8 cellular contexts compared by ENCODE assay signal in genomic region chr6:34680802-34681515, GRCh38. TPM values are rescaled to one million over a fixed set of nuclear protein-coding genes. Genes with fewer than 3 reads are reported as not detected.
A peak's percentile ranks its signal among the peaks of the same experiment; 100 is the strongest.
DNase-seq lines count a peak whose midpoint lies in the region; ATAC-seq, FAIRE-seq and TF ChIP-seq lines count a peak whose summit lies in the region.

No MANE protein-coding gene starts in this region.

- H3K9me3 ChIP-seq in A549 (no peaks in the 10 kb centered on the region), PC-9 (ENCODE audit: insufficient read depth, low read depth) (no peaks in the 10 kb centered on the region)

- no peaks in the 10 kb centered on the region for H3K27me3 ChIP-seq in PC-9 (ENCODE audit: insufficient read depth, low read depth)

- no peak for TF ChIP-seq RAD21 in A549 (conservative IDR thresholded peaks at IDR 0.05 in 1 of 2, IDR thresholded peaks at IDR 0.05 in 1 of 2)

- H3K27ac ChIP-seq in A549 (peak overlapping the region; percentile 69 to 82), PC-9 (peak overlapping the region; percentile 59)

- no peaks in the 10 kb centered on the region for H3K36me3 ChIP-seq in PC-9 (ENCODE audit: low read depth)

- H3K79me2 ChIP-seq in PC-9 (ENCODE audit: low read depth) = peaks cover 89% of the 10 kb centered on the region

- peaks cover 8% of the 10 kb centered on the region for H3K36me3 Mint-ChIP-seq in activated naive CD4-positive, alpha-beta T cell treated with anti-CD3 and anti-CD28 coated beads, Interleukin-2, amount 10 ng/mL, durations not matched to agents 7 days and 5 days

- H3K4me1 Mint-ChIP-seq in activated naive CD4-positive, alpha-beta T cell treated with anti-CD3 and anti-CD28 coated beads, Interleukin-2, amount 10 ng/mL, durations not matched to agents 7 days and 5 days = peaks cover 17% of the 10 kb centered on the region

- POLR2A ChIA-PET in A549 (lab: Yijun Ruan, JAX) (no interaction called here), PC-9 (lab: Charles Lee; ENCODE audit: unreplicated experiment) (interaction anchor here (0.6 kb wide), 1 partner anchor 13 kb away, joined by 3 read pairs; no protein-coding TSS in a partner anchor)

- ATAC-seq in A549 (peak; percentile 43 to 46; a peak in 2 of 6 replicates), GM19452 (IDR thresholded peaks at IDR 0.05; ENCODE audit: unreplicated experiment) (peak; percentile 63)

- CTCF ChIA-PET in A549 (lab: Yijun Ruan, JAX) (no interaction called here), PC-9 (lab: Charles Lee) (interaction anchor here (0.6 kb wide), 1 partner anchor 15 kb away, joined by 8 read pairs; no protein-coding TSS in a partner anchor)
- CTCF ChIA-PET in activated naive CD4-positive, alpha-beta T cell treated with anti-CD3 and anti-CD28 coated beads, Interleukin-2, amount 10 ng/mL, durations not matched to agents 7 days and 5 days (lab: Charles Lee) = no interaction called here

- no peak for TF ChIP-seq CTCF in A549 (IDR thresholded peaks at IDR 0.05)
- TF ChIP-seq CTCF in PC-9 (conservative IDR thresholded peaks at IDR 0.05) = no peak

- H3K27me3 Mint-ChIP-seq in activated naive CD4-positive, alpha-beta T cell treated with anti-CD3 and anti-CD28 coated beads, Interleukin-2, amount 10 ng/mL, durations not matched to agents 7 days and 5 days = no peaks in the 10 kb centered on the region

- BruUV-seq in PC-9 (replicated peaks; lab: Mats Ljungman, UMichigan) = no TSS peak

- TF ChIP-seq EP300 in A549 (IDR thresholded peaks at IDR 0.05) = no peak

- H4K20me1 ChIP-seq in PC-9 (ENCODE audit: insufficient read depth) = 0 out of 2 replicates have a peak, but pooled peaks cover 4% of the 10 kb centered on the region

- no peaks in the 10 kb centered on the region for H3K9me2 ChIP-seq in PC-9 (ENCODE audit: insufficient read depth)

- H3K4me3 Mint-ChIP-seq in activated naive CD4-positive, alpha-beta T cell treated with anti-CD3 and anti-CD28 coated beads, Interleukin-2, amount 10 ng/mL, durations not matched to agents 7 days and 5 days = no peak overlapping the region

- no peak overlapping the region for H2AFZ ChIP-seq in PC-9

- peak overlapping the region; percentile 76 for H3K4me2 ChIP-seq in A549
- peak overlapping the region; percentile 54 for H3K4me2 ChIP-seq in PC-9

- no peak overlapping the region for H3K27ac Mint-ChIP-seq in activated naive CD4-positive, alpha-beta T cell treated with anti-CD3 and anti-CD28 coated beads, Interleukin-2, amount 10 ng/mL, durations not matched to agents 7 days and 5 days

- no peak for TF ChIP-seq POLR2A in A549 (IDR thresholded peaks at IDR 0.05; ENCODE audit: low read length)

- DNase-seq in A549 (ENCODE audit: low read depth in 1 of 2, low spot score in 1 of 2) (peak in 1 of 2 experiments; percentile 35), PC-9 (peak in 1 of 2 experiments; percentile 73), kidney tubule cell (ENCODE audit: low spot score) (peak; percentile 83), SKM-1 treated with dmso at 0.1 percent for 144 hours (lab: John Stamatoyannopoulos, UW; ENCODE audit: unreplicated experiment) (no peak), hypothalamus (lab: John Stamatoyannopoulos, UW) (no peak)
- DNase-seq in activated naive CD4-positive, alpha-beta T cell treated with anti-CD3 and anti-CD28 coated beads, Interleukin-2, amount 10 ng/mL, durations not matched to agents 7 days and 5 days = no peak
- DNase-seq in activated CD4-positive, alpha-beta T cell treated with anti-CD3 and anti-CD28 coated beads for 4 hours = no peak

- no peaks in the 10 kb centered on the region for H3K9me3 Mint-ChIP-seq in activated naive CD4-positive, alpha-beta T cell treated with anti-CD3 and anti-CD28 coated beads, Interleukin-2, amount 10 ng/mL, durations not matched to agents 7 days and 5 days

- no peak for FAIRE-seq in A549 (lab: Jason Lieb, UNC)

- H3F3A ChIP-seq in PC-9 (ENCODE audit: insufficient read depth, low read depth) = peaks cover 27% of the 10 kb centered on the region

- peaks cover 28% of the 10 kb centered on the region for H3K4me1 ChIP-seq in A549
- peaks cover 29% of the 10 kb centered on the region for H3K4me1 ChIP-seq in PC-9 (replicated peaks; ENCODE audit: insufficient read depth)

- intact Hi-C loops in PC-9 (cut with micrococcal nuclease; ENCODE audit: unreplicated experiment) = no loop called here

- no peak overlapping the region for H3K4me3 ChIP-seq in A549
- H3K4me3 ChIP-seq in PC-9 = no peak overlapping the region

- 15% methylated on average over 3 of the region's 3 CpGs for WGBS in A549 (ENCODE audit: missing lambda C conversion rate)

TF ChIP-seq in A549, 52 proteins besides CTCF, POLR2A, EP300 and RAD21:
- TF ChIP-seq FOSL2 (IDR thresholded peaks at IDR 0.05) (0 out of 2 replicates have a peak, but pooled peaks have one; percentile 22), FOSL2 (CRISPR knock-in tag; IDR thresholded peaks at IDR 0.05) (peak; percentile 64), MAX (IDR thresholded peaks at IDR 0.05) (no peak), CEBPB (IDR thresholded peaks at IDR 0.05) (peak; percentile 44 to 75; a peak in 3 of 4 replicates), HOXB5 (CRISPR knock-in tag; IDR thresholded peaks at IDR 0.05) (peak; percentile 42; the same call in 1 of the 2 replicates)

RNA-seq across cellular contexts. Expression of gene ILRUN, which starts 15.6 kb away (rescaled TPM):
- polyA plus RNA-seq in A549 (2011; rRNA removed) (33.7 and 36.1 TPM in 2 replicates), A549 (2017; fragmentation: RNase III; extraction: RNeasy Plus Mini Kit Qiagen cat#74134 plus additional on column Dnase treatment) (24.4 to 28.6 TPM (median 25.4 TPM) in 3 replicates)
- polyA plus RNA-seq in A549 (2012; cell fraction: cytosol; rRNA removed) = 12.4 and 18.4 TPM in 2 replicates
- 8.3 and 11.9 TPM in 2 replicates for polyA plus RNA-seq in A549 (2012; cell fraction: nucleus; rRNA removed)
- 42.0 and 45.2 TPM in 2 replicates for polyA minus RNA-seq in A549 (2011; rRNA and poly(A)+ RNA removed)
- total RNA-seq in PC-9 (2021) = 57.8 and 68.9 TPM in 2 replicates
